ENCODE assay signal across 33 cellular contexts in genomic region chr11:73912045-73912444, GRCh38. TPM values are rescaled to one million over a fixed set of nuclear protein-coding genes. Genes with fewer than 3 reads are reported as not detected.
"Had no signal": no experiment of that assay in that cellular context is flagged by ENCODE, and none has a peak within 500 bp of the region (broad histone marks: within the 10 kb centered on the region; RNA-seq: fewer than 3 reads in every experiment).

No MANE protein-coding gene starts in this region.

- H3K27ac Mint-ChIP-seq: activated CD4-positive, alpha-beta memory T cell treated with anti-CD3 and anti-CD28 coated beads for 36 hours; activated CD4-positive, alpha-beta T cell treated with anti-CD3 and anti-CD28 coated beads for 36 hours; activated CD4-positive, alpha-beta T cell treated with anti-CD3 and anti-CD28 coated beads, Interleukin-2, amount 10 ng/mL, durations not matched to agents 24 days and 14 days; activated CD8-positive, alpha-beta memory T cell treated with anti-CD3 and anti-CD28 coated beads, Interleukin-2, amount 10 ng/mL, durations not matched to agents 7 days and 5 days; activated CD8-positive, alpha-beta T cell treated with anti-CD3 and anti-CD28 coated beads, Interleukin-2, amount 10 ng/mL, durations not matched to agents 7 days and 5 days; activated naive CD4-positive, alpha-beta T cell treated with anti-CD3 and anti-CD28 coated beads for 36 hours; activated naive CD4-positive, alpha-beta T cell treated with anti-CD3 and anti-CD28 coated beads, Interleukin-2, amount 50 U/mL, for 24 hours; activated naive CD8-positive, alpha-beta T cell treated with anti-CD3 and anti-CD28 coated beads for 36 hours; activated naive CD8-positive, alpha-beta T cell treated with anti-CD3 and anti-CD28 coated beads, Interleukin-2, amount 50 U/mL, for 24 hours; activated T-cell treated with anti-CD3 and anti-CD28 coated beads, Interleukin-2, amount 50 U/mL, for 24 hours; activated T-helper 2 cell treated with anti-CD3 and anti-CD28 coated beads, Interferon-gamma antibody, Interleukin-2, Interleukin-4, amounts not matched to agents 10 μg/mL and 5 μg/mL and 100 μg/mL, durations not matched to agents 14 hours and 24 hours and 36 hours had no signal

- H3K4me3 ChIP-seq: adrenal gland, body of pancreas, esophagus muscularis mucosa, gastrocnemius medialis had no signal

- H3K27me3 Mint-ChIP-seq: activated CD4-positive, alpha-beta memory T cell treated with anti-CD3 and anti-CD28 coated beads for 36 hours; activated CD4-positive, alpha-beta T cell treated with anti-CD3 and anti-CD28 coated beads for 36 hours; activated CD4-positive, alpha-beta T cell treated with anti-CD3 and anti-CD28 coated beads, Interleukin-2, amount 10 ng/mL, durations not matched to agents 24 days and 14 days; activated CD8-positive, alpha-beta memory T cell treated with anti-CD3 and anti-CD28 coated beads, Interleukin-2, amount 10 ng/mL, durations not matched to agents 7 days and 5 days; activated naive CD4-positive, alpha-beta T cell treated with anti-CD3 and anti-CD28 coated beads, Interleukin-2, amount 50 U/mL, for 24 hours; activated naive CD8-positive, alpha-beta T cell treated with anti-CD3 and anti-CD28 coated beads for 36 hours; activated naive CD8-positive, alpha-beta T cell treated with anti-CD3 and anti-CD28 coated beads, Interleukin-2, amount 50 U/mL, for 24 hours; activated T-cell treated with anti-CD3 and anti-CD28 coated beads, Interleukin-2, amount 50 U/mL, for 24 hours; effector memory CD8-positive, alpha-beta T cell had no signal

- H3K4me1 Mint-ChIP-seq: activated CD4-positive, alpha-beta T cell treated with anti-CD3 and anti-CD28 coated beads, Interleukin-2, amount 10 ng/mL, durations not matched to agents 24 days and 14 days; activated CD8-positive, alpha-beta memory T cell treated with anti-CD3 and anti-CD28 coated beads, Interleukin-2, amount 10 ng/mL, durations not matched to agents 7 days and 5 days had no signal

- ATAC-seq: activated CD4-positive, alpha-beta T cell treated with anti-CD3 and anti-CD28 coated beads for 36 hours; activated CD8-positive, alpha-beta memory T cell treated with anti-CD3 and anti-CD28 coated beads, Interleukin-2, amount 10 ng/mL, durations not matched to agents 7 days and 5 days; activated CD8-positive, alpha-beta T cell treated with anti-CD3 and anti-CD28 coated beads, Interleukin-2, amount 10 ng/mL, durations not matched to agents 7 days and 5 days; activated naive CD8-positive, alpha-beta T cell treated with anti-CD3 and anti-CD28 coated beads, Interleukin-2, amount 50 U/mL, for 24 hours; body of pancreas; effector memory CD8-positive, alpha-beta T cell; foreskin keratinocyte; gastrocnemius medialis had no signal

- H3K9me3 ChIP-seq: adrenal gland, body of pancreas, esophagus muscularis mucosa, gastrocnemius medialis had no signal

- H3K4me1 ChIP-seq: esophagus muscularis mucosa, foreskin keratinocyte, gastrocnemius medialis had no signal

- H3K27me3 ChIP-seq: adrenal gland, body of pancreas, esophagus muscularis mucosa, foreskin keratinocyte, gastrocnemius medialis had no signal

- H3K4me3 Mint-ChIP-seq: activated CD4-positive, alpha-beta memory T cell treated with anti-CD3 and anti-CD28 coated beads for 36 hours; activated CD4-positive, alpha-beta T cell treated with anti-CD3 and anti-CD28 coated beads for 36 hours; activated CD4-positive, alpha-beta T cell treated with anti-CD3 and anti-CD28 coated beads, Interleukin-2, amount 10 ng/mL, durations not matched to agents 24 days and 14 days; activated CD8-positive, alpha-beta memory T cell treated with anti-CD3 and anti-CD28 coated beads, Interleukin-2, amount 10 ng/mL, durations not matched to agents 7 days and 5 days; activated CD8-positive, alpha-beta T cell treated with anti-CD3 and anti-CD28 coated beads, Interleukin-2, amount 10 ng/mL, durations not matched to agents 7 days and 5 days; activated naive CD4-positive, alpha-beta T cell treated with anti-CD3 and anti-CD28 coated beads for 36 hours; activated naive CD4-positive, alpha-beta T cell treated with anti-CD3 and anti-CD28 coated beads, Interleukin-2, amount 50 U/mL, for 24 hours; activated naive CD8-positive, alpha-beta T cell treated with anti-CD3 and anti-CD28 coated beads for 36 hours; activated naive CD8-positive, alpha-beta T cell treated with anti-CD3 and anti-CD28 coated beads, Interleukin-2, amount 50 U/mL, for 24 hours; activated T-cell treated with anti-CD3 and anti-CD28 coated beads, Interleukin-2, amount 50 U/mL, for 24 hours; effector memory CD8-positive, alpha-beta T cell had no signal

- DNase-seq: activated CD4-positive, alpha-beta memory T cell treated with anti-CD3 and anti-CD28 coated beads for 36 hours; activated CD4-positive, alpha-beta T cell treated with anti-CD3 and anti-CD28 coated beads for 36 hours; activated CD4-positive, alpha-beta T cell treated with anti-CD3 and anti-CD28 coated beads, Interleukin-2, amount 10 ng/mL, durations not matched to agents 24 days and 14 days; activated CD4-positive, CD25-positive, alpha-beta regulatory T cell; activated CD4-positive, CD25-positive, alpha-beta regulatory T cell treated with anti-CD3 and anti-CD28 coated beads, Interleukin-2, amount 50 U/mL, for 72 hours; activated CD8-positive, alpha-beta memory T cell treated with anti-CD3 and anti-CD28 coated beads, Interleukin-2, amount 10 ng/mL, durations not matched to agents 7 days and 5 days; activated CD8-positive, alpha-beta memory T cell treated with anti-CD3 and anti-CD28 coated beads, Interleukin-2, amount 50 U/mL, for 4 hours; activated CD8-positive, alpha-beta T cell treated with anti-CD3 and anti-CD28 coated beads, Interleukin-2, amount 10 ng/mL, durations not matched to agents 7 days and 5 days; activated effector memory CD4-positive, alpha-beta T cell treated with anti-CD3 and anti-CD28 coated beads, Interleukin-2, amount 50 U/mL, for 16 hours; activated naive CD4-positive, alpha-beta T cell treated with anti-CD3 and anti-CD28 coated beads for 36 hours; activated naive CD8-positive, alpha-beta T cell treated with anti-CD3 and anti-CD28 coated beads for 36 hours; activated naive CD8-positive, alpha-beta T cell treated with anti-CD3 and anti-CD28 coated beads, Interleukin-2, amount 50 U/mL, for 24 hours; activated T-cell treated with anti-CD3 and anti-CD28 coated beads, Interleukin-2, amount 50 U/mL, for 24 hours; adrenal gland; amygdala; aorta; body of pancreas; caudate nucleus; cortex of kidney; dermis blood vessel endothelial cell; effector CD4-positive, alpha-beta T cell; effector memory CD8-positive, alpha-beta T cell; erythroblast; foreskin keratinocyte; gastrocnemius medialis; glutamatergic neuron; T-helper 1 cell; T-helper 2 cell had no signal

- H3K27ac ChIP-seq: adrenal gland, body of pancreas, esophagus muscularis mucosa, foreskin keratinocyte, gastrocnemius medialis had no signal

- H3K9me3 Mint-ChIP-seq: activated CD4-positive, alpha-beta memory T cell treated with anti-CD3 and anti-CD28 coated beads for 36 hours; activated CD4-positive, alpha-beta T cell treated with anti-CD3 and anti-CD28 coated beads, Interleukin-2, amount 10 ng/mL, durations not matched to agents 24 days and 14 days; activated naive CD4-positive, alpha-beta T cell treated with anti-CD3 and anti-CD28 coated beads for 36 hours; activated naive CD4-positive, alpha-beta T cell treated with anti-CD3 and anti-CD28 coated beads, Interleukin-2, amount 50 U/mL, for 24 hours; activated naive CD8-positive, alpha-beta T cell treated with anti-CD3 and anti-CD28 coated beads for 36 hours; activated naive CD8-positive, alpha-beta T cell treated with anti-CD3 and anti-CD28 coated beads, Interleukin-2, amount 50 U/mL, for 24 hours; activated T-cell treated with anti-CD3 and anti-CD28 coated beads, Interleukin-2, amount 50 U/mL, for 24 hours; activated T-helper 2 cell treated with anti-CD3 and anti-CD28 coated beads, Interferon-gamma antibody, Interleukin-2, Interleukin-4, amounts not matched to agents 10 μg/mL and 5 μg/mL and 100 μg/mL, durations not matched to agents 14 hours and 24 hours and 36 hours; effector memory CD8-positive, alpha-beta T cell had no signal

- FAIRE-seq: colon had no signal

RNA-seq across cellular contexts. Expression of gene DNAJB13, which starts 38.8 kb away (rescaled TPM):
- total RNA-seq: activated CD8-positive, alpha-beta T cell treated with anti-CD3 and anti-CD28 coated beads, Interleukin-2, amount 10 ng/mL, durations not matched to agents 7 days and 5 days; aorta; chondrocyte; dermis blood vessel endothelial cell; esophagus muscularis mucosa; gastrocnemius medialis had no signal
- polyA plus RNA-seq: aorta, foreskin keratinocyte had no signal
